ENCODE assay signal across 17 cellular contexts in the genomic region with DNA sequence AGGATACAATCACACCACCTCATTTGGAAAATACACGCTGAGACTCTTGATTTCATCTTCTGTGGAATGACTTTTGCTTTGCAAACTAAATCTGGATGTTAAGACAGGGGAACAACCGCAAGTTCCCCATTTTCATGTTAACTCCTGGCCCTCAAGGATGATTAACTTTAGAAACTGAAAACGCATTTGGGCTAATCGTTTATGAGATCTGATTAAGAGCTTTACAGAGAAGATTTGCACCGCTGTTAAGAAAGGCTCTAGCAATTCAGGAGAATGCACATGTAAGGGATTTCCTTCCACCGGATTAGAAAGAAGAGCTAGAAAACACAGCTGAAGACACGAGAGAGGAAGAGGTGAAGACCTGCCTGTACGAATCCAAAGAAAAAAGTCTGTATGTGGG.
DNase-seq lines count a peak whose midpoint lies in the region; ATAC-seq and TF ChIP-seq lines count a peak whose summit lies in the region.
"Had no signal": no experiment of that assay in that cellular context is flagged by ENCODE, and none has a peak within 500 bp of the region (broad histone marks: within the 10 kb centered on the region; RNA-seq: fewer than 3 reads in every experiment).

No MANE protein-coding gene starts in this region.

- H3K4me1 ChIP-seq in BLaER1: peaks cover 51% of the 10 kb centered on the region
- no peaks in the 10 kb centered on the region for H3K4me1 ChIP-seq in H9 (ENCODE audit: insufficient read depth, low read length)
- H3K4me1 ChIP-seq in lower lobe of right lung: peaks cover 40% of the 10 kb centered on the region
- H3K4me1 ChIP-seq: breast epithelium had no signal

- H3K56ac ChIP-seq in H9 (ENCODE audit: insufficient read length, low read depth, low read length): no peak overlapping the region

- peaks cover 6 to 11% of the 10 kb centered on the region in 2 experiments for H3K4me1 Mint-ChIP-seq in H9

- H3K18ac ChIP-seq in H9 (ENCODE audit: insufficient read length, low read depth, low read length): no peak overlapping the region

- no peaks in the 10 kb centered on the region for H4K20me1 ChIP-seq in BLaER1
- H4K20me1 ChIP-seq in H9 (ENCODE audit: control insufficient read depth, insufficient read depth, insufficient read length): no peaks in the 10 kb centered on the region

- H3K4ac ChIP-seq in H9 (ENCODE audit: low read depth, low read length): no peak overlapping the region

- H3K27ac ChIP-seq in BLaER1 (peak overlapping the region; percentile 28), H9 (ENCODE audit: insufficient read length, low read depth, low read length) (no peak overlapping the region), lower lobe of right lung (no peak overlapping the region)
- H3K27ac ChIP-seq: breast epithelium, pancreas, Peyer's patch had no signal

- H3K4me3 Mint-ChIP-seq in H9: no peak overlapping the region
- H3K4me3 Mint-ChIP-seq: immature natural killer cell; T-helper 1 cell treated with Interleukin-12 subunit alpha and Interleukin-12 subunit beta and Interleukin-4 antibody, amounts not matched to agents 30 μg/mL and 1 μg/mL, for 36 hours; type B pancreatic cell had no signal

- no peak overlapping the region for H2BK12ac ChIP-seq in H9 (ENCODE audit: insufficient read length, low read depth, low read length)

- H2BK20ac ChIP-seq in H9 (ENCODE audit: low read depth, low read length, poor library complexity, severe bottlenecking): no peak overlapping the region

- H2AFZ ChIP-seq in H9 (ENCODE audit: low read length): no peak overlapping the region

- H4K8ac ChIP-seq in H9 (replicated peaks; ENCODE audit: insufficient read length, low read depth, low read length): no peak overlapping the region

- no peak overlapping the region for H2AK5ac ChIP-seq in H9 (ENCODE audit: insufficient read length, low read length)

- H3T11ph ChIP-seq in H9 (ENCODE audit: low read length): no peak overlapping the region

- no peak overlapping the region for H3K23ac ChIP-seq in H9 (ENCODE audit: insufficient read length, low read depth, low read length)

- H3K9me3 Mint-ChIP-seq in H9: no peaks in the 10 kb centered on the region; a peak in 1 of 5 replicates
- H3K9me3 Mint-ChIP-seq: immature natural killer cell had no signal

- H2BK5ac ChIP-seq in H9 (ENCODE audit: insufficient read length, low read length): no peak overlapping the region

- no peak overlapping the region; a peak in 1 of 7 replicates for H3K27ac Mint-ChIP-seq in H9
- H3K27ac Mint-ChIP-seq: immature natural killer cell; T-helper 1 cell treated with Interleukin-12 subunit alpha and Interleukin-12 subunit beta and Interleukin-4 antibody, amounts not matched to agents 30 μg/mL and 1 μg/mL, for 36 hours; type B pancreatic cell had no signal

- WGBS in H9 (ENCODE audit: extremely low coverage, insufficient read length, low lambda C conversion rate): no CpG with 5 or more reads among the region's 8 CpGs

- no peaks in the 10 kb centered on the region for H3K27me3 Mint-ChIP-seq in H9 (ENCODE audit: low read depth)

- H3K36me3 Mint-ChIP-seq in H9 (ENCODE audit: insufficient read depth in 1 of 3, low read depth in 3 of 3): no peaks in the 10 kb centered on the region
- H3K36me3 Mint-ChIP-seq: immature natural killer cell, type B pancreatic cell had no signal

- H3K79me1 ChIP-seq in H9 (ENCODE audit: insufficient read depth, low read depth, low read length, poor library complexity, severe bottlenecking): no peaks in the 10 kb centered on the region

- H3K4me2 ChIP-seq in BLaER1: peak overlapping the region; percentile 73
- no peak overlapping the region for H3K4me2 ChIP-seq in H9 (ENCODE audit: insufficient read depth, insufficient read length, low read length)

- no peak overlapping the region for H3K14ac ChIP-seq in H9 (ENCODE audit: insufficient read depth, low read length)

- in situ Hi-C loops in KBM-7 (cut with MboI; ENCODE audit: low pct_unique_long_range_greater_than_20kb, low sequenced_read_pairs): no loop called here

- TF ChIP-seq CTCF in H9 (conservative IDR thresholded peaks at IDR 0.05): no peak
- no peak for TF ChIP-seq CTCF in lower lobe of right lung (IDR thresholded peaks at IDR 0.05)

- no peaks in the 10 kb centered on the region for H3K79me2 ChIP-seq in H9 (ENCODE audit: insufficient read depth, low read length)

- no peak overlapping the region for H2BK15ac ChIP-seq in H9 (ENCODE audit: low read depth, low read length)

- H3K9me3 ChIP-seq in BLaER1 (peaks cover 3% of the 10 kb centered on the region; the same call in 1 of the 2 replicates), H9 (ENCODE audit: control insufficient read depth, low read depth, low read length) (no peaks in the 10 kb centered on the region), lower lobe of right lung (no peaks in the 10 kb centered on the region)
- H3K9me3 ChIP-seq: breast epithelium, pancreas, Peyer's patch had no signal

- DNase-seq in KBM-7: peak; percentile 81
- DNase-seq in SIG-M5 treated with dmso at 0.1 percent for 504 hours (lab: John Stamatoyannopoulos, UW; ENCODE audit: unreplicated experiment): peak; percentile 81
- DNase-seq in medulla oblongata (ENCODE audit: extremely low spot score): peak; percentile 41
- no peak for DNase-seq in H9
- DNase-seq in lower lobe of right lung: no peak
- DNase-seq: activated CD4-positive, alpha-beta T cell treated with anti-CD3 and anti-CD28 coated beads, Interleukin-2, amount 50 U/mL, for 48 hours; foreskin fibroblast; immature natural killer cell; NCI-H1092 treated with DMSO at 0.1 percent for 48 hours; pancreas; Peyer's patch had no signal

- H3K9ac ChIP-seq in BLaER1 (peak overlapping the region; percentile 5; the same call in 1 of the 2 replicates), H9 (ENCODE audit: extremely low read depth, insufficient read length, low read length) (no peak overlapping the region)

- no peak overlapping the region for H2BK120ac ChIP-seq in H9 (ENCODE audit: low read depth, low read length, poor library complexity, severe bottlenecking)

- H3K4me3 ChIP-seq in BLaER1: no peak overlapping the region; the same call in 1 of the 2 replicates
- no peak overlapping the region for H3K4me3 ChIP-seq in lower lobe of right lung
- H3K4me3 ChIP-seq: breast epithelium, pancreas, Peyer's patch had no signal

- H4K5ac ChIP-seq in H9 (ENCODE audit: insufficient read length, low read depth, low read length): no peak overlapping the region

- H3K27me3 ChIP-seq in BLaER1 (no peaks in the 10 kb centered on the region), H9 (ENCODE audit: insufficient read depth, low read length) (no peaks in the 10 kb centered on the region), lower lobe of right lung (ENCODE audit: low read depth) (no peaks in the 10 kb centered on the region)
- H3K27me3 ChIP-seq: breast epithelium, pancreas, Peyer's patch had no signal

- intact Hi-C loops in lower lobe of right lung (cut with DNase I): no loop called here

- no peaks in the 10 kb centered on the region for H3K23me2 ChIP-seq in H9 (ENCODE audit: insufficient read length, low read depth, low read length, poor library complexity, severe bottlenecking)

- no peak overlapping the region for H4K91ac ChIP-seq in H9 (ENCODE audit: insufficient read length, low read depth, low read length)

- H3K36me3 ChIP-seq in BLaER1: no peaks in the 10 kb centered on the region
- no peaks in the 10 kb centered on the region for H3K36me3 ChIP-seq in lower lobe of right lung
- H3K36me3 ChIP-seq: breast epithelium, pancreas, Peyer's patch had no signal

- ATAC-seq in lower lobe of right lung: no peak
- ATAC-seq in HG02759 (IDR thresholded peaks at IDR 0.05; ENCODE audit: unreplicated experiment): no peak
- no peak for ATAC-seq in GM21576 (IDR thresholded peaks at IDR 0.05; ENCODE audit: unreplicated experiment)
- ATAC-seq: pancreas had no signal

Comparison
In these comparisons a context has a peak if more than half of its experiments do, and no peak if none do; other contexts are left out.
1. DNase-seq: peak in KBM-7 (single experiment), SIG-M5 treated with dmso at 0.1 percent for 504 hours (single experiment) and medulla oblongata (single experiment); none in H9 (single experiment) and lower lobe of right lung (single experiment).